Comparison of ENCODE assay signal across 16 cellular contexts in genomic region chr13:109783447-109783814, GRCh38. TPM values are rescaled to one million over a fixed set of nuclear protein-coding genes. Genes with fewer than 3 reads are reported as not detected.
A peak's percentile ranks its signal among the peaks of the same experiment; 100 is the strongest.
DNase-seq lines count a peak whose midpoint lies in the region; ATAC-seq and TF ChIP-seq lines count a peak whose summit lies in the region.
"Had no signal": no experiment of that assay in that cellular context is flagged by ENCODE, and none has a peak within 500 bp of the region (broad histone marks: within the 10 kb centered on the region; RNA-seq: fewer than 3 reads in every experiment).

No MANE protein-coding gene starts in this region.

- H3K9me1 ChIP-seq in IMR-90 (ENCODE audit: insufficient read depth, low read length): no peaks in the 10 kb centered on the region; the same call in 1 of the 2 replicates

- TF ChIP-seq POLR2A in IMR-90 (IDR thresholded peaks at IDR 0.05; ENCODE audit: low read depth, low read length): no peak

- peaks cover 17 to 28% of the 10 kb centered on the region in 2 experiments; a peak in 3 of 4 replicates for H3K79me1 ChIP-seq in IMR-90 (ENCODE audit: low read depth in 1 of 2, low read length in 2 of 2)

- no peak overlapping the region for H2AK9ac ChIP-seq in IMR-90 (replicated peaks; ENCODE audit: low read depth, low read length, poor library complexity)

- H3K14ac ChIP-seq in IMR-90 (replicated peaks; ENCODE audit: low read depth, low read length): no peak overlapping the region

- peaks cover 30 to 37% (median 31%) of the 10 kb centered on the region in 3 donors for H3K4me1 Mint-ChIP-seq in CD8-positive, alpha-beta memory T cell

- H3K27me3 ChIP-seq in CD8-positive, alpha-beta memory T cell (ENCODE audit: insufficient read depth, low read length, poor library complexity, severe bottlenecking): no peaks in the 10 kb centered on the region
- peaks cover 2% of the 10 kb centered on the region; the same call in 1 of the 2 replicates for H3K27me3 ChIP-seq in IMR-90 (ENCODE audit: control insufficient read depth, insufficient read depth, low read length)
- H3K27me3 ChIP-seq in psoas muscle (ENCODE audit: insufficient read depth in 3 of 3, low read length in 2 of 3): peaks cover 0 to 2% (median 0%) of the 10 kb centered on the region in 3 donors

- no TSS peak for BruUV-seq in IMR-90 (replicated peaks; lab: Mats Ljungman, UMichigan)

- H3K36me3 ChIP-seq in CD8-positive, alpha-beta memory T cell (ENCODE audit: insufficient read depth, low read length): no peaks in the 10 kb centered on the region
- H3K36me3 ChIP-seq in IMR-90 (ENCODE audit: control insufficient read depth, insufficient read depth, low read length) (peaks cover 28% of the 10 kb centered on the region), psoas muscle (ENCODE audit: insufficient read depth in 1 of 2, low read depth in 1 of 2) (peaks cover 8 to 28% of the 10 kb centered on the region in 2 donors)

- H3K4me3 Mint-ChIP-seq in CD8-positive, alpha-beta memory T cell: no peak overlapping the region
- H3K4me3 Mint-ChIP-seq: activated naive CD4-positive, alpha-beta T cell treated with anti-CD3 and anti-CD28 coated beads, Interleukin-2, amount 50 U/mL, for 24 hours had no signal

- H3K27me3 Mint-ChIP-seq in CD8-positive, alpha-beta memory T cell: peaks cover 5% of the 10 kb centered on the region in 2 donors
- H3K27me3 Mint-ChIP-seq: activated naive CD4-positive, alpha-beta T cell treated with anti-CD3 and anti-CD28 coated beads, Interleukin-2, amount 50 U/mL, for 24 hours had no signal

- no peak overlapping the region for H3K4me3 ChIP-seq in CD8-positive, alpha-beta memory T cell (ENCODE audit: low read length)
- H3K4me3 ChIP-seq in IMR-90 (ENCODE audit: insufficient read depth, low read depth, low read length): no peak overlapping the region
- peak overlapping the region; percentile 65 for H3K4me3 ChIP-seq in choroid plexus epithelial cell (ENCODE audit: low read depth, low read length)
- H3K4me3 ChIP-seq in psoas muscle: peak overlapping the region; percentile 65

- in situ Hi-C loops in IMR-90 (cut with MboI; ENCODE audit: low sequenced_read_pairs): no loop called here

- H3K9ac ChIP-seq in IMR-90 (ENCODE audit: low read depth, low read length): no peak overlapping the region
- H3K9ac ChIP-seq: KMS-11 had no signal

- 93% methylated on average over 23 of the region's 29 CpGs; no CpG with 5 or more reads in 1 of the 2 experiments for WGBS in IMR-90 (ENCODE audit: extremely low coverage in 2 of 2, insufficient read length in 1 of 2), 2 experiments
- WGBS in psoas muscle, 3 donors: 92 to 95% (median 94%) methylated on average over 12 to 29 of the region's 29 CpGs

- no peak for TF ChIP-seq RAD21 in IMR-90 (IDR thresholded peaks at IDR 0.05; ENCODE audit: low read length)

- H3K4ac ChIP-seq in IMR-90 (ENCODE audit: low read depth, low read length): no peak overlapping the region

- H4K8ac ChIP-seq in IMR-90 (ENCODE audit: low read depth in 2 of 2, low read length in 2 of 2): no peak overlapping the region

- dilution Hi-C loops in IMR-90 (cut with HindIII; ENCODE audit: low sequenced_read_pairs, unreplicated experiment): loop anchor here (25.0 kb wide), 1 partner anchor 329 kb away; no protein-coding TSS in a partner anchor

- TF ChIP-seq CTCF in IMR-90 (conservative IDR thresholded peaks at IDR 0.05; ENCODE audit: low read depth, low read length): no peak
- TF ChIP-seq CTCF in choroid plexus epithelial cell (conservative IDR thresholded peaks at IDR 0.05; ENCODE audit: low read depth, low read length): no peak
- no peak for TF ChIP-seq CTCF in psoas muscle (IDR thresholded peaks at IDR 0.05)

- no peak overlapping the region for H3K27ac ChIP-seq in CD8-positive, alpha-beta memory T cell (ENCODE audit: low read depth, low read length)
- H3K27ac ChIP-seq in IMR-90 (ENCODE audit: insufficient read depth, low read length) (no peak overlapping the region), psoas muscle (peak overlapping the region; percentile 63)
- H3K27ac ChIP-seq: KMS-11 had no signal

- H2AFZ ChIP-seq in IMR-90 (replicated peaks; ENCODE audit: low read length, poor library complexity): peak overlapping the region; percentile 86

- ATAC-seq in IMR-90 (ENCODE audit: low read depth) (no peak), psoas muscle (no peak), GM21717 (IDR thresholded peaks at IDR 0.05; ENCODE audit: unreplicated experiment) (no peak), left lobe of liver (no peak)
- ATAC-seq: effector memory CD8-positive, alpha-beta T cell had no signal

- peaks cover 0 to 9% (median 2%) of the 10 kb centered on the region in 3 donors for H3K36me3 Mint-ChIP-seq in CD8-positive, alpha-beta memory T cell

- no peak overlapping the region for H2BK120ac ChIP-seq in IMR-90 (ENCODE audit: low read depth, low read length)

- POLR2A ChIA-PET in CD8-positive, alpha-beta memory T cell (lab: Charles Lee): interaction anchor here (0.5 kb wide), 1 partner anchor 38 kb away, joined by 3 read pairs; no protein-coding TSS in a partner anchor
- POLR2A ChIA-PET in IMR-90 (lab: Charles Lee; ENCODE audit: unreplicated experiment): no interaction called here

- no peaks in the 10 kb centered on the region for H3K9me3 ChIP-seq in CD8-positive, alpha-beta memory T cell (ENCODE audit: low read length)
- no peaks in the 10 kb centered on the region for H3K9me3 ChIP-seq in IMR-90 (ENCODE audit: control insufficient read depth, insufficient read depth, low read length)
- H3K9me3 ChIP-seq in psoas muscle: no peaks in the 10 kb centered on the region

- no peak overlapping the region for H3K23ac ChIP-seq in IMR-90 (ENCODE audit: low read depth, low read length)

- no peak overlapping the region for H3K56ac ChIP-seq in IMR-90 (ENCODE audit: extremely low read depth, insufficient read depth, low read length)

- DNase-seq in CD8-positive, alpha-beta memory T cell: peak in 3 of 5 donors; percentile 14 to 51 (median 26)
- DNase-seq in IMR-90: no peak
- no peak for DNase-seq in choroid plexus epithelial cell (ENCODE audit: low read depth)
- peak; percentile 27 to 54 for DNase-seq in psoas muscle
- DNase-seq in left lobe of liver (ENCODE audit: low spot score): no peak
- DNase-seq in GF-D8 (lab: John Stamatoyannopoulos, UW): no peak
- no peak for DNase-seq in NCI-H524 treated with DMSO at 0.1 percent for 48 hours (lab: John Stamatoyannopoulos, UW)
- DNase-seq: activated CD4-positive, alpha-beta T cell treated with anti-CD3 and anti-CD28 coated beads, Interleukin-2, amount 50 U/mL, for 1 hour; DND-41; effector memory CD8-positive, alpha-beta T cell; NCI-H2171 treated with DMSO at 0.1 percent for 48 hours; stimulated activated CD4-positive, alpha-beta T cell treated with anti-CD3 and anti-CD28 coated beads, Interleukin-2, amount 100 ng/mL, for 48 hours had no signal

- no peak overlapping the region for H4K91ac ChIP-seq in IMR-90 (ENCODE audit: insufficient read depth, low read depth, low read length)

- H2BK20ac ChIP-seq in IMR-90 (ENCODE audit: low read depth, low read length): no peak overlapping the region

- H3K9me3 Mint-ChIP-seq in CD8-positive, alpha-beta memory T cell: no peaks in the 10 kb centered on the region
- H3K9me3 Mint-ChIP-seq: activated naive CD4-positive, alpha-beta T cell treated with anti-CD3 and anti-CD28 coated beads, Interleukin-2, amount 50 U/mL, for 24 hours; nephron had no signal

- peaks cover 37% of the 10 kb centered on the region for H4K20me1 ChIP-seq in IMR-90 (ENCODE audit: insufficient read depth, low read length)

- CTCF ChIA-PET in CD8-positive, alpha-beta memory T cell (lab: Charles Lee): no interaction called here
- CTCF ChIA-PET in IMR-90 (lab: Yijun Ruan, JAX): no interaction called here

- no peak overlapping the region for H3K4me2 ChIP-seq in IMR-90 (ENCODE audit: low read depth, low read length)
- H3K4me2 ChIP-seq: KMS-11 had no signal

- H2BK5ac ChIP-seq in IMR-90 (ENCODE audit: low read depth, low read length, poor library complexity, severe bottlenecking): no peak overlapping the region

- H3K27ac Mint-ChIP-seq in CD8-positive, alpha-beta memory T cell: no peak overlapping the region
- H3K27ac Mint-ChIP-seq: effector memory CD8-positive, alpha-beta T cell; nephron had no signal

- peaks cover 30% of the 10 kb centered on the region for H3K4me1 ChIP-seq in CD8-positive, alpha-beta memory T cell (ENCODE audit: insufficient read depth, low read length)
- H3K4me1 ChIP-seq in IMR-90 (ENCODE audit: control insufficient read depth, insufficient read depth, low read length): peaks cover 15% of the 10 kb centered on the region
- peaks cover 34% of the 10 kb centered on the region for H3K4me1 ChIP-seq in psoas muscle

- H4K5ac ChIP-seq in IMR-90 (ENCODE audit: low read depth, low read length): no peak overlapping the region

- no peak overlapping the region for H2AK5ac ChIP-seq in IMR-90 (ENCODE audit: low read depth, low read length)

- intact Hi-C loops in IMR-90 (cut with micrococcal nuclease): no loop called here
- intact Hi-C loops in psoas muscle (cut with DNase I): loop anchor here (10.0 kb wide), 3 partner anchors 169 to 819 kb away; no protein-coding TSS in a partner anchor

- no peak overlapping the region for H2BK15ac ChIP-seq in IMR-90 (ENCODE audit: low read depth, low read length)

- no peak overlapping the region for H3K18ac ChIP-seq in IMR-90 (ENCODE audit: low read depth, low read length)

TF ChIP-seq in IMR-90, 13 proteins besides CTCF, POLR2A, EP300 and RAD21:
- TF ChIP-seq BHLHE40 (IDR thresholded peaks at IDR 0.05; ENCODE audit: low read depth, low read length) (no peak), NFE2L2 (IDR thresholded peaks at IDR 0.05; ENCODE audit: low read depth, low read length) (no peak), RCOR1 (IDR thresholded peaks at IDR 0.05; ENCODE audit: insufficient replicate concordance, low read length) (no peak), SMC3 (IDR thresholded peaks at IDR 0.05; ENCODE audit: low read depth, low read length) (no peak), MXI1 (IDR thresholded peaks at IDR 0.05; ENCODE audit: borderline replicate concordance, low read depth, low read length) (no peak)

RNA-seq across cellular contexts. Expression of gene IRS2, which starts 3.0 kb away (rescaled TPM):
- 1 to 10 TPM; 1.7 to 2.1 TPM for total RNA-seq in CD8-positive, alpha-beta memory T cell
- polyA plus RNA-seq in CD8-positive, alpha-beta memory T cell: 2.3 TPM
- 0.36 and 0.83 TPM in 2 replicates for total RNA-seq in IMR-90 (2012; rRNA removed)
- 1.4 and 1.9 TPM in 2 replicates for polyA plus RNA-seq in IMR-90 (2012; rRNA removed)
- polyA plus RNA-seq in IMR-90 (2012; cell fraction: cytosol; rRNA removed): 1.3 and 3.3 TPM in 2 replicates
- 2.3 and 3.6 TPM in 2 replicates for polyA plus RNA-seq in IMR-90 (2012; cell fraction: nucleus; rRNA removed; ENCODE audit: low replicate concordance)
- 10 to 100 TPM in 3 of 4 donors, 1 to 10 TPM in 1; 9.3 to 40.8 (median 27.1) TPM for total RNA-seq in psoas muscle
- 10 to 100 TPM; 13.0 to 31.7 (median 15.5) TPM for polyA plus RNA-seq in psoas muscle
- 13.1 TPM for total RNA-seq in left lobe of liver

Comparison
In these comparisons a context has a peak if more than half of its experiments do, and no peak if none do; other contexts are left out.
1. DNase-seq: peak in CD8-positive, alpha-beta memory T cell (3 of 5) and psoas muscle (2 of 2); none in IMR-90 (single experiment), choroid plexus epithelial cell (single experiment), left lobe of liver (single experiment), GF-D8 (single experiment) and NCI-H524 treated with DMSO at 0.1 percent for 48 hours (single experiment).
2. H3K4me3 ChIP-seq: peak in choroid plexus epithelial cell (single experiment) and psoas muscle (single experiment); none in CD8-positive, alpha-beta memory T cell (single experiment) and IMR-90 (single experiment).